Comparison of ENCODE assay signal across 25 cellular contexts in genomic region chr5:175120412-175120811, GRCh38.
DNase-seq lines count a peak whose midpoint lies in the region; ATAC-seq and TF ChIP-seq lines count a peak whose summit lies in the region.
"Had no signal": no experiment of that assay in that cellular context is flagged by ENCODE, and none has a peak within 500 bp of the region (broad histone marks: within the 10 kb centered on the region; RNA-seq: fewer than 3 reads in every experiment).

No MANE protein-coding gene starts in this region.

- H3K27me3 Mint-ChIP-seq in WTC11 (ENCODE audit: low read depth) (peaks cover 13% of the 10 kb centered on the region), chondrocyte (ENCODE audit: low read depth) (peaks cover 7% of the 10 kb centered on the region)
- H3K27me3 Mint-ChIP-seq: CD4-positive, CD25-positive, alpha-beta regulatory T cell had no signal

- RAD21 ChIA-PET in HCT116 (lab: Charles Lee; ENCODE audit: low non-redundant PET in 1 of 2, low total read pairs in 2 of 2, uncharacterized antibody in 2 of 2, unreplicated experiment in 2 of 2), result interaction anchor here in 1 of 2 experiments (0.5 kb wide), 1 partner anchor 10 kb away, joined by 8 read pairs; no protein-coding TSS in a partner anchor

- H3K18ac ChIP-seq in trophoblast cell (ENCODE audit: low read length), result no peak overlapping the region

- no peak overlapping the region for H2BK5ac ChIP-seq in trophoblast cell (ENCODE audit: low read depth, low read length, poor library complexity)

- H3K36me3 ChIP-seq in HCT116 (ENCODE audit: control insufficient read depth in 1 of 2, insufficient read depth in 2 of 2, low read length in 2 of 2), result no peaks in the 10 kb centered on the region
- H3K36me3 ChIP-seq in esophagus muscularis mucosa, result no peaks in the 10 kb centered on the region
- H3K36me3 ChIP-seq in trophoblast cell (ENCODE audit: control insufficient read depth in 1 of 2, insufficient read depth in 2 of 2, low read length in 2 of 2), result no peaks in the 10 kb centered on the region
- H3K36me3 ChIP-seq: BE2C, BLaER1 had no signal

- H3K79me1 ChIP-seq in trophoblast cell (ENCODE audit: low read length), result peaks cover 2% of the 10 kb centered on the region

- no TSS peak for BruUV-seq in HCT116 (replicated peaks; lab: Mats Ljungman, UMichigan)

- POLR2A ChIA-PET in HCT116 (lab: Charles Lee) (no interaction called here), WTC11 (lab: Charles Lee) (no interaction called here)

- H3K4me2 ChIP-seq in HCT116 (ENCODE audit: low read length) (no peak overlapping the region), trophoblast cell (ENCODE audit: low read length) (no peak overlapping the region)
- H3K4me2 ChIP-seq: BLaER1 had no signal

- H3K79me2 ChIP-seq in HCT116 (ENCODE audit: insufficient read depth, low read length), result no peaks in the 10 kb centered on the region
- no peaks in the 10 kb centered on the region for H3K79me2 ChIP-seq in trophoblast cell (ENCODE audit: control insufficient read depth, insufficient read depth, low read length, poor library complexity)

- TF ChIP-seq EP300 in esophagus muscularis mucosa (IDR thresholded peaks at IDR 0.05), result no peak

- no peak overlapping the region for H3K23ac ChIP-seq in trophoblast cell (ENCODE audit: low read length)

- no peak for TF ChIP-seq POLR2A in HCT116 (IDR thresholded peaks at IDR 0.05; ENCODE audit: borderline replicate concordance, extremely low read depth, insufficient read depth, insufficient read length)
- no peak for TF ChIP-seq POLR2A in esophagus muscularis mucosa (IDR thresholded peaks at IDR 0.05; ENCODE audit: low read depth)

- H3K4me1 Mint-ChIP-seq in WTC11 (peaks cover 27% of the 10 kb centered on the region), chondrocyte (ENCODE audit: low read depth) (no peaks in the 10 kb centered on the region)
- H3K4me1 Mint-ChIP-seq: CD14-positive monocyte; CD4-positive, alpha-beta memory T cell; CD4-positive, CD25-positive, alpha-beta regulatory T cell; CD8-positive, alpha-beta memory T cell had no signal

- ATAC-seq in HCT116 (no peak), WTC11 (no peak)
- ATAC-seq: GM12878 had no signal

- intact Hi-C loops in HCT116 (cut with micrococcal nuclease) (no loop called here), esophagus muscularis mucosa (cut with DNase I) (no loop called here)

- H2BK120ac ChIP-seq in trophoblast cell (ENCODE audit: insufficient read depth, low read length, poor library complexity), result no peak overlapping the region

- no peak overlapping the region for H4K91ac ChIP-seq in trophoblast cell (ENCODE audit: low read depth, low read length)

- H3K9me3 ChIP-seq in HCT116 (ENCODE audit: control insufficient read depth in 1 of 2, insufficient read depth in 1 of 2, low read depth in 1 of 2, low read length in 2 of 2) (no peaks in the 10 kb centered on the region), esophagus muscularis mucosa (no peaks in the 10 kb centered on the region), trophoblast cell (ENCODE audit: insufficient read depth, low read depth, low read length) (no peaks in the 10 kb centered on the region)
- H3K9me3 ChIP-seq: BE2C had no signal

- no peaks in the 10 kb centered on the region for H3K9me2 ChIP-seq in HCT116 (ENCODE audit: insufficient read depth)

- H3K4me3 ChIP-seq in HCT116 (replicated peaks in 1 of 2; ENCODE audit: low read depth in 1 of 2, low read length in 2 of 2), result no peak overlapping the region
- H3K4me3 ChIP-seq in esophagus muscularis mucosa, result no peak overlapping the region
- no peak overlapping the region for H3K4me3 ChIP-seq in trophoblast cell (ENCODE audit: low read depth, low read length)
- H3K4me3 ChIP-seq: BLaER1, GM12878 had no signal

- TF ChIP-seq CTCF in HCT116 (IDR thresholded peaks at IDR 0.05 in 2 of 3, conservative IDR thresholded peaks at IDR 0.05 in 1 of 3; ENCODE audit: borderline replicate concordance in 1 of 3, insufficient read depth in 1 of 3, low read depth in 2 of 3, low read length in 2 of 3) (no peak), WTC11 (IDR thresholded peaks at IDR 0.05) (no peak), esophagus muscularis mucosa (IDR thresholded peaks at IDR 0.05) (no peak), chondrocyte (IDR thresholded peaks at IDR 0.05) (no peak)

- H3K4me1 ChIP-seq in HCT116 (ENCODE audit: control insufficient read depth in 1 of 2, insufficient read depth in 2 of 2, low read length in 2 of 2) (peaks cover 37 to 42% of the 10 kb centered on the region in 2 experiments), esophagus muscularis mucosa (no peaks in the 10 kb centered on the region), trophoblast cell (ENCODE audit: control insufficient read depth in 1 of 2, insufficient read depth in 2 of 2, low read length in 2 of 2) (peaks cover 5 to 6% of the 10 kb centered on the region in 2 experiments)
- H3K4me1 ChIP-seq: BE2C, BLaER1 had no signal

- H3K36me3 Mint-ChIP-seq in WTC11 (peaks cover 6% of the 10 kb centered on the region), chondrocyte (ENCODE audit: low read depth) (no peaks in the 10 kb centered on the region)
- H3K36me3 Mint-ChIP-seq: CD14-positive monocyte; CD4-positive, alpha-beta memory T cell; CD4-positive, CD25-positive, alpha-beta regulatory T cell; CD8-positive, alpha-beta memory T cell had no signal

- no peak overlapping the region for H3K27ac Mint-ChIP-seq in WTC11
- H3K27ac Mint-ChIP-seq in chondrocyte (ENCODE audit: unreplicated experiment), result no peak overlapping the region
- H3K27ac Mint-ChIP-seq: CD14-positive monocyte; CD4-positive, alpha-beta memory T cell; CD4-positive, CD25-positive, alpha-beta regulatory T cell; CD8-positive, alpha-beta memory T cell had no signal

- WGBS in esophagus muscularis mucosa, result 84% methylated on average over 7 of the region's 7 CpGs
- WGBS in trophoblast cell (ENCODE audit: extremely low coverage, insufficient coverage, insufficient read length), result no CpG with 5 or more reads among the region's 7 CpGs

- CTCF ChIA-PET in HCT116 (lab: Charles Lee), result no interaction called here
- CTCF ChIA-PET in WTC11 (lab: Charles Lee), result interaction anchor here (1.5 kb wide), 1 partner anchor 231 kb away, joined by 7 read pairs; no protein-coding TSS in a partner anchor

- H3K27ac ChIP-seq in HCT116 (ENCODE audit: low read depth, low read length), result peak overlapping the region; percentile 21; the same call in 1 of the 2 replicates
- no peak overlapping the region for H3K27ac ChIP-seq in esophagus muscularis mucosa (replicated peaks in 1 of 4)
- H3K27ac ChIP-seq in trophoblast cell (ENCODE audit: low read depth, low read length), result no peak overlapping the region
- H3K27ac ChIP-seq: BLaER1 had no signal

- H3K9me3 Mint-ChIP-seq in WTC11 (peaks cover 27% of the 10 kb centered on the region), chondrocyte (ENCODE audit: low read depth) (no peaks in the 10 kb centered on the region)

- no peak for TF ChIP-seq RAD21 in HCT116 (IDR thresholded peaks at IDR 0.05; ENCODE audit: low read depth)

- H3K14ac ChIP-seq in trophoblast cell (ENCODE audit: low read length), result no peak overlapping the region

- H3K4ac ChIP-seq in trophoblast cell (ENCODE audit: low read depth, low read length), result no peak overlapping the region

- H4K8ac ChIP-seq in trophoblast cell (ENCODE audit: low read depth, low read length), result no peak overlapping the region

- H2AFZ ChIP-seq in HCT116 (ENCODE audit: low read depth, low read length, poor library complexity, severe bottlenecking), result no peak overlapping the region
- H2AFZ ChIP-seq in trophoblast cell (ENCODE audit: insufficient read depth, low read length, poor library complexity), result no peak overlapping the region

- H3K4me3 Mint-ChIP-seq in WTC11, result no peak overlapping the region
- H3K4me3 Mint-ChIP-seq in chondrocyte (ENCODE audit: unreplicated experiment), result no peak overlapping the region
- H3K4me3 Mint-ChIP-seq: CD14-positive monocyte; CD4-positive, alpha-beta memory T cell; CD4-positive, CD25-positive, alpha-beta regulatory T cell; CD8-positive, alpha-beta memory T cell had no signal

- DNase-seq in HCT116 (ENCODE audit: low read depth, low spot score) (no peak), WTC11 (ENCODE audit: low spot score) (no peak), esophagus muscularis mucosa (ENCODE audit: extremely low spot score) (peak; percentile 78), RPMI8226 (no peak), trophoblast cell (no peak), chondrocyte (ENCODE audit: low spot score) (no peak)
- no peak for DNase-seq in activated T-cell treated with anti-CD3 and anti-CD28 coated beads, Interleukin-2, amount 50 U/mL, for 48 hours
- DNase-seq: 8988T; ACHN; BE2C; C1 segment of cervical spinal cord; CD4-positive, alpha-beta memory T cell; CD4-positive, CD25-positive, alpha-beta regulatory T cell; CD8-positive, alpha-beta memory T cell; COR-L47; DMS 273 treated with DMSO at 0.1 percent for 48 hours; DMS153; DMS53; DMS79; DND-41; EL; GDM1 had no signal

- H3K9ac ChIP-seq in HCT116 (ENCODE audit: low read length) (no peak overlapping the region), trophoblast cell (ENCODE audit: low read length) (no peak overlapping the region)
- H3K9ac ChIP-seq: BLaER1 had no signal

- H3K27me3 ChIP-seq in HCT116 (ENCODE audit: insufficient read depth, low read length) (no peaks in the 10 kb centered on the region), esophagus muscularis mucosa (no peaks in the 10 kb centered on the region), trophoblast cell (ENCODE audit: insufficient read depth, low read length) (no peaks in the 10 kb centered on the region)
- H3K27me3 ChIP-seq: BLaER1 had no signal

- H2AK5ac ChIP-seq in trophoblast cell (ENCODE audit: low read length), result no peak overlapping the region

- H4K12ac ChIP-seq in trophoblast cell (ENCODE audit: low read depth, low read length), result no peak overlapping the region

- H4K20me1 ChIP-seq in HCT116 (ENCODE audit: insufficient read depth), result no peaks in the 10 kb centered on the region
- H4K20me1 ChIP-seq: BLaER1 had no signal

- H2BK12ac ChIP-seq in trophoblast cell (ENCODE audit: low read length), result no peak overlapping the region

TF ChIP-seq in HCT116, 20 proteins besides CTCF, POLR2A, EP300 and RAD21:
- TF ChIP-seq ZFX (IDR thresholded peaks at IDR 0.05), result no peak
